In genomic region chr1:52033190-52034049, GRCh38 we compare ENCODE assay signal across 8 cellular contexts. TPM values are rescaled to one million over a fixed set of nuclear protein-coding genes. Genes with fewer than 3 reads are reported as not detected.
DNase-seq lines count a peak whose midpoint lies in the region; ATAC-seq and TF ChIP-seq lines count a peak whose summit lies in the region.

Gene KTI12, minus strand, starts transcription at chr1:52033810. Its CDS starts 49 bp downstream, at chr1:52033761.

- intact Hi-C loops in PC-3 (cut with micrococcal nuclease) = loop anchor here (1.0 kb wide), 1 partner anchor 23 kb away; the partner anchor contains the start of gene BTF3L4

- H3K36me3 ChIP-seq in PC-3 (ENCODE audit: low read depth, low read length) = no peaks in the 10 kb centered on the region; the same call in 1 of the 2 replicates

- H3K4me3 ChIP-seq in PC-3 (ENCODE audit: low read length) = peak within 1 kb of the TSS; percentile 97
- H3K4me3 ChIP-seq in epithelial cell of proximal tubule (ENCODE audit: low read depth, low read length) = peak within 1 kb of the TSS; percentile 89

- peak within 1 kb of the TSS; percentile 59 for H3K27ac ChIP-seq in PC-3 (ENCODE audit: low read length)

- no peaks in the 10 kb centered on the region for H3F3A ChIP-seq in PC-3 (ENCODE audit: low read length, unreplicated experiment)

- TF ChIP-seq CTCF in PC-3 (conservative IDR thresholded peaks at IDR 0.05; ENCODE audit: low read depth, low read length) (no peak), epithelial cell of proximal tubule (conservative IDR thresholded peaks at IDR 0.05; ENCODE audit: low read depth, low read length) (no peak)

- TSS peak; percentile 66 for BruUV-seq in PC-3 (replicated peaks; lab: Mats Ljungman, UMichigan)

- no peak for TF ChIP-seq EP300 in Ishikawa (IDR thresholded peaks at IDR 0.05; ENCODE audit: borderline replicate concordance)

- no peaks in the 10 kb centered on the region for H3K9me3 ChIP-seq in PC-3 (ENCODE audit: low read length)

- TF ChIP-seq RAD21 in Ishikawa (IDR thresholded peaks at IDR 0.05; ENCODE audit: low read depth) = no peak

- H3K9ac ChIP-seq in PC-3 (ENCODE audit: low read length) = peak within 1 kb of the TSS; percentile 92

- no peaks in the 10 kb centered on the region for H3K27me3 ChIP-seq in PC-3 (ENCODE audit: low read length)

- peak; percentile 75 for ATAC-seq in GM21619 (IDR thresholded peaks at IDR 0.05; ENCODE audit: unreplicated experiment)
- peak; percentile 84 for ATAC-seq in PC-3

- CTCF ChIA-PET in PC-3 (lab: Charles Lee) = no interaction called here

- H3K79me2 ChIP-seq in PC-3 (ENCODE audit: low read length) = peaks cover 35% of the 10 kb centered on the region

- peak; percentile 77 for DNase-seq in DMS153 (lab: John Stamatoyannopoulos, UW)
- peak; percentile 86 for DNase-seq in PC-3
- peak; percentile 79 for DNase-seq in activated T-cell treated with anti-CD3 and anti-CD28 coated beads for 48 hours (ENCODE audit: low read depth)
- DNase-seq in epithelial cell of proximal tubule (ENCODE audit: low read depth) = no peak
- peak; percentile 88 for DNase-seq in mucosa of gallbladder (ENCODE audit: low spot score)
- peak; percentile 67 to 77 for DNase-seq in stimulated activated CD8-positive, alpha-beta memory T cell treated with anti-CD3 and anti-CD28 coated beads, Interleukin-4, amount 100 ng/mL, for 4 hours (ENCODE audit: low read depth in 2 of 2, low spot score in 1 of 2)

- H2AFZ ChIP-seq in PC-3 (ENCODE audit: low read length) = peak within 1 kb of the TSS; percentile 95

- no peaks in the 10 kb centered on the region for H3K9me2 ChIP-seq in PC-3 (replicated peaks; ENCODE audit: low read length)

- peaks cover 15% of the 10 kb centered on the region for H3K4me1 ChIP-seq in PC-3 (ENCODE audit: insufficient read depth, low read length)

- POLR2A ChIA-PET in PC-3 (lab: Charles Lee; ENCODE audit: unreplicated experiment) = no interaction called here

- peaks cover 15% of the 10 kb centered on the region for H4K20me1 ChIP-seq in PC-3 (ENCODE audit: low read length)

- H3K4me2 ChIP-seq in PC-3 (ENCODE audit: low read length) = peak within 1 kb of the TSS; percentile 91

TF ChIP-seq in Ishikawa, 13 proteins besides CTCF, POLR2A, EP300 and RAD21:
- TF ChIP-seq CREB1 (IDR thresholded peaks at IDR 0.05; ENCODE audit: low read depth) (peak; percentile 67), FOXM1 (IDR thresholded peaks at IDR 0.05; ENCODE audit: borderline replicate concordance, low read depth) (no peak), EGR1 (IDR thresholded peaks at IDR 0.05) (no peak), USF1 (IDR thresholded peaks at IDR 0.05) (no peak), REST (IDR thresholded peaks at IDR 0.05; ENCODE audit: low read depth) (no peak), TAF1 (IDR thresholded peaks at IDR 0.05; ENCODE audit: low read depth) (peak; percentile 81), MAX (IDR thresholded peaks at IDR 0.05) (peak; percentile 90), TCF12 (IDR thresholded peaks at IDR 0.05; ENCODE audit: low read depth) (0 out of 2 replicates have a peak, but pooled peaks have one; percentile 50), TEAD4 (IDR thresholded peaks at IDR 0.05) (no peak), CEBPB (IDR thresholded peaks at IDR 0.05) (no peak; the same call in 1 of the 2 replicates), NFIC (IDR thresholded peaks at IDR 0.05) (no peak), YY1 (IDR thresholded peaks at IDR 0.05; ENCODE audit: low read depth) (peak; percentile 90)
TF ChIP-seq in Ishikawa: peak in this region for 5.

RNA-seq across cellular contexts. Expression of gene KTI12, which starts in this region (rescaled TPM):
- total RNA-seq in PC-3 (2014; rRNA removed) = 9.7 and 12.8 TPM in 2 replicates
- total RNA-seq in epithelial cell of proximal tubule = 10.4 and 14.4 TPM in 2 replicates
- total RNA-seq in mucosa of gallbladder = 5.9 TPM
